9 cellular contexts compared by ENCODE assay signal in genomic region chrY:7274410-7274913, GRCh38.
DNase-seq lines count a peak whose midpoint lies in the region; ATAC-seq, FAIRE-seq and TF ChIP-seq lines count a peak whose summit lies in the region.
"Had no signal": no experiment of that assay in that cellular context is flagged by ENCODE, and none has a peak within 500 bp of the region (broad histone marks: within the 10 kb centered on the region; RNA-seq: fewer than 3 reads in every experiment).

No MANE protein-coding gene starts in this region.

- peak overlapping the region; percentile 95 for H3K4me2 ChIP-seq in astrocyte (ENCODE audit: low read length)

- H3K4me1 Mint-ChIP-seq in astrocyte (ENCODE audit: low read depth, unreplicated experiment) (peaks cover 9% of the 10 kb centered on the region), natural killer cell (peaks cover 0 to 27% of the 10 kb centered on the region in 2 donors)

- ATAC-seq in GM18868 (IDR thresholded peaks at IDR 0.05; ENCODE audit: unreplicated experiment) (peak; percentile 9), HG03175 (IDR thresholded peaks at IDR 0.05; ENCODE audit: unreplicated experiment) (peak; percentile 19), natural killer cell (no peak), GM19467 (IDR thresholded peaks at IDR 0.05; ENCODE audit: unreplicated experiment) (no peak)

- H3K79me2 ChIP-seq in astrocyte (ENCODE audit: insufficient read depth, low read length): peaks cover 55% of the 10 kb centered on the region

- H3K27me3 Mint-ChIP-seq in astrocyte (ENCODE audit: low read depth, unreplicated experiment): no peaks in the 10 kb centered on the region
- no peaks in the 10 kb centered on the region for H3K27me3 Mint-ChIP-seq in natural killer cell (ENCODE audit: low read depth in 2 of 2)

- H3K4me3 ChIP-seq in astrocyte (ENCODE audit: insufficient read depth, low read depth, low read length): peak overlapping the region; percentile 73

- H3K36me3 ChIP-seq in astrocyte (ENCODE audit: insufficient read depth, low read length): no peaks in the 10 kb centered on the region

- H3K9me3 Mint-ChIP-seq in astrocyte (ENCODE audit: unreplicated experiment) (no peaks in the 10 kb centered on the region), natural killer cell (no peaks in the 10 kb centered on the region)

- H3K36me3 Mint-ChIP-seq in astrocyte (ENCODE audit: low read depth, unreplicated experiment) (peaks cover 2% of the 10 kb centered on the region), natural killer cell (no peaks in the 10 kb centered on the region)

- no peak for TF ChIP-seq CTCF in astrocyte (IDR thresholded peaks at IDR 0.05; ENCODE audit: insufficient read depth, low read depth, low read length)
- TF ChIP-seq CTCF in natural killer cell (IDR thresholded peaks at IDR 0.05): no peak

- no peaks in the 10 kb centered on the region for H3K27me3 ChIP-seq in astrocyte (ENCODE audit: insufficient read depth, low read length)
- H3K27me3 ChIP-seq: dorsolateral prefrontal cortex had no signal

- H4K20me1 ChIP-seq in astrocyte (ENCODE audit: insufficient read depth, low read length): peaks cover 31% of the 10 kb centered on the region

- peak overlapping the region; percentile 34 for H2AFZ ChIP-seq in astrocyte (ENCODE audit: low read depth, low read length)

- peak overlapping the region; percentile 96 for H3K4me3 Mint-ChIP-seq in astrocyte (ENCODE audit: unreplicated experiment)
- no peak overlapping the region for H3K4me3 Mint-ChIP-seq in natural killer cell

- peak overlapping the region; percentile 47 for H3K27ac ChIP-seq in astrocyte (ENCODE audit: low read depth, low read length)

- FAIRE-seq in astrocyte (lab: Jason Lieb, UNC) (no peak), GM19239 (lab: Jason Lieb, UNC) (no peak)

- peaks cover 2% of the 10 kb centered on the region for H3K4me1 ChIP-seq in astrocyte (ENCODE audit: insufficient read depth, low read length)

- no peak for DNase-seq in astrocyte (ENCODE audit: low read depth)
- DNase-seq in natural killer cell: peak; percentile 30
- no peak for DNase-seq in NCI-H345 treated with DMSO at 0.1 percent for 48 hours (lab: John Stamatoyannopoulos, UW; ENCODE audit: unreplicated experiment)
- DNase-seq in T-helper 9 cell: no peak
- DNase-seq in GM19239 (ENCODE audit: insufficient read length, low spot score): no peak
- DNase-seq: dorsolateral prefrontal cortex had no signal

- H3K9me3 ChIP-seq in astrocyte (ENCODE audit: insufficient read depth, low read depth, low read length): no peaks in the 10 kb centered on the region

- intact Hi-C loops in natural killer cell (cut with micrococcal nuclease): no loop called here

- H3K27ac Mint-ChIP-seq in astrocyte (ENCODE audit: unreplicated experiment) (no peak overlapping the region), natural killer cell (peak overlapping the region in 1 of 2 donors; percentile 98)

- peak overlapping the region; percentile 82 for H3K9ac ChIP-seq in astrocyte (ENCODE audit: low read length)

Comparison
In these comparisons a context has a peak if more than half of its experiments do, and no peak if none do; other contexts are left out.
1. ATAC-seq: peak in GM18868 (single experiment) and HG03175 (single experiment); none in natural killer cell (0 of 3) and GM19467 (single experiment).